28 cellular contexts compared by ENCODE assay signal in the genomic region with DNA sequence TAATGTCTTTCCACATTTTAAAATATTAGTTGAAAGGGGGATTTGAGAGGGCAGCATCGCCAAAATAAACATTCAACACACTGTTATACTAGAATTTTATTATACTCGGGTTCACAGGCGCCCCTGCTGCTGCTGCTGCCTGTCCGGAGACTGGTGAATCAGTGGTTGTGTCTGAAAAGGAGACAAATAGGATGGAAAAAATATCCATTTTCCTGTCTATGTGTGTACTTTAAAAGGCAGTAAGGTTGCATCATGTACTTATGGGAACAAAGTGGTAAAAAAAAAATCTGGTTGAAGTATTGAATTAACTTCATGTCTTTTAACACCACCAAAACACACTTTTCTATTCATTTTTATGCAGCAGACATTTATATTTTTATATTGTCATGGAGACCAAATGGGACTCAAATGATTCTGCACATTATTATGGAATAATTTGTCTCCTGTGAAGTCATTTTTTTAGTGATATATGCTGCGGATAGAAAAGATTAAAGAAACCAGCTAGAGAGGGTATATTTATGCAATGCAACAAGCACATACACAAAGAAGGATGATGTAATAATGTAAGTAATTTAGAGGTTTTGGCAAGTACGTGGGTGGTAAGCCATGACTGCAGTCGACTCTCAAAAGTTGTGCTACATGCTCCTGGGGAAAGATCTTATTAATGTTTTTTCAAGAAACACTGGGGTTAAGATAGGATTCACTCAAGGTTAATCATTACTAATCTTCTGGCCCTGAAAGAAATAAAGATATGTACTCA.
DNase-seq lines count a peak whose midpoint lies in the region; ATAC-seq and TF ChIP-seq lines count a peak whose summit lies in the region.
"Had no signal": no experiment of that assay in that cellular context is flagged by ENCODE, and none has a peak within 500 bp of the region (broad histone marks: within the 10 kb centered on the region; RNA-seq: fewer than 3 reads in every experiment).

No MANE protein-coding gene starts in this region.

- H3K4me1 Mint-ChIP-seq in MCF 10A (ENCODE audit: insufficient read depth, unreplicated experiment): peaks cover 7% of the 10 kb centered on the region
- H3K4me1 Mint-ChIP-seq in naive thymus-derived CD4-positive, alpha-beta T cell: no peaks in the 10 kb centered on the region
- no peaks in the 10 kb centered on the region for H3K4me1 Mint-ChIP-seq in activated T-helper 17 cell treated with anti-CD3 and anti-CD28 coated beads, Interleukin-2, amount 50 U/mL, for 72 hours
- H3K4me1 Mint-ChIP-seq: B cell had no signal

- POLR2A ChIA-PET in MCF 10A (lab: Yijun Ruan, JAX): interaction anchor here (0.6 to 1.1 kb wide), 3 partner anchors 11 to 230 kb away, joined by 3 to 4 read pairs (median 3); no protein-coding TSS in a partner anchor
- POLR2A ChIA-PET in naive thymus-derived CD4-positive, alpha-beta T cell (lab: Charles Lee): no interaction called here

- no peaks in the 10 kb centered on the region for H3K9me3 Mint-ChIP-seq in MCF 10A (ENCODE audit: unreplicated experiment)
- H3K9me3 Mint-ChIP-seq in naive thymus-derived CD4-positive, alpha-beta T cell: peaks cover 5 to 49% (median 16%) of the 10 kb centered on the region in 11 donors
- H3K9me3 Mint-ChIP-seq in activated T-helper 17 cell treated with anti-CD3 and anti-CD28 coated beads, Interleukin-2, amount 50 U/mL, for 72 hours: peaks cover 22% of the 10 kb centered on the region

- no peak overlapping the region for H3K4me3 Mint-ChIP-seq in MCF 10A (ENCODE audit: unreplicated experiment)
- H3K4me3 Mint-ChIP-seq in naive thymus-derived CD4-positive, alpha-beta T cell: no peak overlapping the region
- H3K4me3 Mint-ChIP-seq in activated T-helper 17 cell treated with anti-CD3 and anti-CD28 coated beads, Interleukin-2, amount 50 U/mL, for 72 hours: no peak overlapping the region
- H3K4me3 Mint-ChIP-seq: activated CD8-positive, alpha-beta T cell treated with anti-CD3 and anti-CD28 coated beads, Interleukin-2, amount 10 ng/mL, durations not matched to agents 7 days and 5 days; B cell; stimulated activated naive CD8-positive, alpha-beta T cell treated with anti-CD3 and anti-CD28 coated beads, Interleukin-15, Interleukin-2, amounts not matched to agents 100 ng/mL and 50 ng/mL, for 24 hours had no signal

- no peak overlapping the region for H3K27ac ChIP-seq in breast epithelium
- H3K27ac ChIP-seq in naive thymus-derived CD4-positive, alpha-beta T cell (ENCODE audit: low read depth, low read length): no peak overlapping the region
- H3K27ac ChIP-seq: gastroesophageal sphincter, tibial artery had no signal

- H3K36me3 Mint-ChIP-seq in MCF 10A (ENCODE audit: insufficient read depth, unreplicated experiment): no peaks in the 10 kb centered on the region
- H3K36me3 Mint-ChIP-seq in naive thymus-derived CD4-positive, alpha-beta T cell: peaks cover 0 to 4% (median 0%) of the 10 kb centered on the region in 5 donors
- no peaks in the 10 kb centered on the region for H3K36me3 Mint-ChIP-seq in activated T-helper 17 cell treated with anti-CD3 and anti-CD28 coated beads, Interleukin-2, amount 50 U/mL, for 72 hours (ENCODE audit: low read depth)

- in situ Hi-C loops in astrocyte of the spinal cord (cut with HindIII; ENCODE audit: low sequenced_read_pairs): no loop called here

- H3K27me3 ChIP-seq in breast epithelium: no peaks in the 10 kb centered on the region
- H3K27me3 ChIP-seq in naive thymus-derived CD4-positive, alpha-beta T cell (ENCODE audit: control insufficient read depth in 2 of 2, insufficient read depth in 2 of 2, low read length in 2 of 2): no peaks in the 10 kb centered on the region
- H3K27me3 ChIP-seq: gastroesophageal sphincter, tibial artery had no signal

- ATAC-seq in naive thymus-derived CD4-positive, alpha-beta T cell: no peak
- no peak for ATAC-seq in activated T-helper 17 cell treated with anti-CD3 and anti-CD28 coated beads, Interleukin-2, amount 50 U/mL, for 72 hours (replicated peaks)
- ATAC-seq: activated CD8-positive, alpha-beta T cell treated with anti-CD3 and anti-CD28 coated beads, Interleukin-2, amount 10 ng/mL, durations not matched to agents 7 days and 5 days; gastroesophageal sphincter; Right ventricle myocardium inferior had no signal

- CTCF ChIA-PET in MCF 10A (lab: Yijun Ruan, JAX): no interaction called here
- CTCF ChIA-PET in naive thymus-derived CD4-positive, alpha-beta T cell (lab: Charles Lee): no interaction called here

- no peak for TF ChIP-seq POLR2A in breast epithelium (IDR thresholded peaks at IDR 0.05)

- H3K36me3 ChIP-seq in breast epithelium: no peaks in the 10 kb centered on the region
- no peaks in the 10 kb centered on the region for H3K36me3 ChIP-seq in naive thymus-derived CD4-positive, alpha-beta T cell (ENCODE audit: control insufficient read depth in 2 of 3, insufficient read depth in 3 of 3, low read length in 3 of 3)
- H3K36me3 ChIP-seq: gastroesophageal sphincter, tibial artery had no signal

- TF ChIP-seq CTCF in MCF 10A (IDR thresholded peaks at IDR 0.05; ENCODE audit: unreplicated experiment) (no peak), breast epithelium (IDR thresholded peaks at IDR 0.05) (no peak), astrocyte of the spinal cord (IDR thresholded peaks at IDR 0.05; ENCODE audit: low read depth, low read length) (no peak)

- BruUV-seq in MCF 10A (replicated peaks; lab: Mats Ljungman, UMichigan): no TSS peak

- H3K4me3 ChIP-seq in breast epithelium (no peak overlapping the region), astrocyte of the spinal cord (ENCODE audit: low read depth, low read length) (no peak overlapping the region)
- H3K4me3 ChIP-seq in naive thymus-derived CD4-positive, alpha-beta T cell (ENCODE audit: low read length): no peak overlapping the region
- H3K4me3 ChIP-seq: gastroesophageal sphincter, tibial artery had no signal

- DNase-seq in MCF 10A (ENCODE audit: unreplicated experiment) (peak; percentile 43), breast epithelium (ENCODE audit: low spot score in 2 of 2) (no peak), astrocyte of the spinal cord (ENCODE audit: low read depth, low spot score) (peak; percentile 83), iris pigment epithelial cell (ENCODE audit: low read depth) (peak; percentile 73), foreskin melanocyte (no peak)
- no peak for DNase-seq in naive thymus-derived CD4-positive, alpha-beta T cell
- DNase-seq in activated CD4-positive, alpha-beta T cell treated with anti-CD3 and anti-CD28 coated beads, Interleukin-2, amount 50 U/mL, for 48 hours: no peak
- DNase-seq: 8988T; activated CD8-positive, alpha-beta T cell treated with anti-CD3 and anti-CD28 coated beads, Interleukin-2, amount 10 ng/mL, durations not matched to agents 7 days and 5 days; activated naive CD4-positive, alpha-beta T cell treated with Interleukin-2 at 50 U/mL for 16 hours; activated T-cell treated with anti-CD3 and anti-CD28 coated beads, Interleukin-2, amount 50 U/mL, for 1 hour; amygdala; DND-41; Karpas-422; kidney; NCI-H1048; NCI-H187; NCI-H226; NCI-H774; occipital lobe; stimulated activated CD4-positive, alpha-beta T cell treated with anti-CD3 and anti-CD28 coated beads, Interleukin-12 subunit alpha, Interleukin-12 subunit beta, amount 100 ng/mL, for 4 hours; SW 1271; tibial artery had no signal

- H3K9me3 ChIP-seq in breast epithelium: no peaks in the 10 kb centered on the region
- no peaks in the 10 kb centered on the region for H3K9me3 ChIP-seq in naive thymus-derived CD4-positive, alpha-beta T cell (ENCODE audit: control insufficient read depth in 2 of 3, low read length in 3 of 3)

- H3K27me3 Mint-ChIP-seq in MCF 10A (ENCODE audit: insufficient read depth, unreplicated experiment): no peaks in the 10 kb centered on the region
- peaks cover 0 to 9% (median 0%) of the 10 kb centered on the region in 5 donors for H3K27me3 Mint-ChIP-seq in naive thymus-derived CD4-positive, alpha-beta T cell
- peaks cover 3% of the 10 kb centered on the region for H3K27me3 Mint-ChIP-seq in activated T-helper 17 cell treated with anti-CD3 and anti-CD28 coated beads, Interleukin-2, amount 50 U/mL, for 72 hours
- H3K27me3 Mint-ChIP-seq: B cell; stimulated activated naive CD8-positive, alpha-beta T cell treated with anti-CD3 and anti-CD28 coated beads, Interleukin-15, Interleukin-2, amounts not matched to agents 100 ng/mL and 50 ng/mL, for 24 hours had no signal

- H3K4me1 ChIP-seq in breast epithelium: no peaks in the 10 kb centered on the region
- H3K4me1 ChIP-seq in naive thymus-derived CD4-positive, alpha-beta T cell (ENCODE audit: control insufficient read depth in 2 of 2, insufficient read depth in 2 of 2, low read length in 2 of 2): no peaks in the 10 kb centered on the region
- H3K4me1 ChIP-seq: gastroesophageal sphincter, tibial artery had no signal

- intact Hi-C loops in MCF 10A (cut with micrococcal nuclease): no loop called here
- intact Hi-C loops in breast epithelium (cut with DNase I; ENCODE audit: low total_unique reads): no loop called here
- intact Hi-C loops in naive thymus-derived CD4-positive, alpha-beta T cell (cut with micrococcal nuclease): no loop called here

- H3K27ac Mint-ChIP-seq in MCF 10A (ENCODE audit: low read depth, unreplicated experiment): peak overlapping the region; percentile 59
- no peak overlapping the region for H3K27ac Mint-ChIP-seq in naive thymus-derived CD4-positive, alpha-beta T cell
- no peak overlapping the region for H3K27ac Mint-ChIP-seq in activated T-helper 17 cell treated with anti-CD3 and anti-CD28 coated beads, Interleukin-2, amount 50 U/mL, for 72 hours
- H3K27ac Mint-ChIP-seq: activated CD8-positive, alpha-beta T cell treated with anti-CD3 and anti-CD28 coated beads, Interleukin-2, amount 10 ng/mL, durations not matched to agents 7 days and 5 days; B cell; stimulated activated naive CD8-positive, alpha-beta T cell treated with anti-CD3 and anti-CD28 coated beads, Interleukin-15, Interleukin-2, amounts not matched to agents 100 ng/mL and 50 ng/mL, for 24 hours had no signal

Comparison
In these comparisons a context has a peak if more than half of its experiments do, and no peak if none do; other contexts are left out.
1. DNase-seq: peak in MCF 10A (single experiment), astrocyte of the spinal cord (single experiment) and iris pigment epithelial cell (single experiment); none in breast epithelium (0 of 2), naive thymus-derived CD4-positive, alpha-beta T cell (0 of 9), activated CD4-positive, alpha-beta T cell treated with anti-CD3 and anti-CD28 coated beads, Interleukin-2, amount 50 U/mL, for 48 hours (0 of 2) and foreskin melanocyte (single experiment).